2 cellular contexts compared by ENCODE assay signal in genomic region chr21:27681038-27681437, GRCh38.
TF ChIP-seq lines count a peak whose summit lies in the region.

No MANE protein-coding gene starts in this region.

TF ChIP-seq in IMR-90, 13 proteins besides CTCF, POLR2A, EP300 and RAD21:
- TF ChIP-seq RCOR1 (IDR thresholded peaks at IDR 0.05; ENCODE audit: insufficient replicate concordance, low read length): no peak
- TF ChIP-seq NFE2L2 (IDR thresholded peaks at IDR 0.05; ENCODE audit: low read depth, low read length): no peak
- TF ChIP-seq RFX5 (IDR thresholded peaks at IDR 0.05; ENCODE audit: low read depth, low read length): no peak
- no peak for TF ChIP-seq MXI1 (IDR thresholded peaks at IDR 0.05; ENCODE audit: borderline replicate concordance, low read depth, low read length)
- no peak for TF ChIP-seq MAFK (IDR thresholded peaks at IDR 0.05; ENCODE audit: low read depth, low read length)
- TF ChIP-seq MAZ (IDR thresholded peaks at IDR 0.05; ENCODE audit: borderline replicate concordance, low read depth, low read length): no peak
- TF ChIP-seq CHD1 (IDR thresholded peaks at IDR 0.05; ENCODE audit: low read depth, low read length): no peak
- no peak for TF ChIP-seq ELK1 (IDR thresholded peaks at IDR 0.05; ENCODE audit: borderline replicate concordance, low read depth, low read length)
- TF ChIP-seq SMC3 (IDR thresholded peaks at IDR 0.05; ENCODE audit: low read depth, low read length): no peak
- no peak for TF ChIP-seq CEBPB (IDR thresholded peaks at IDR 0.05; ENCODE audit: low read depth, low read length)
- no peak for TF ChIP-seq BHLHE40 (IDR thresholded peaks at IDR 0.05; ENCODE audit: low read depth, low read length)
- no peak for TF ChIP-seq FOS (IDR thresholded peaks at IDR 0.05; ENCODE audit: low read depth, low read length)
- no peak for TF ChIP-seq USF2 (IDR thresholded peaks at IDR 0.05; ENCODE audit: low read depth, low read length)
TF ChIP-seq in IMR-90: peak in this region for 0.

TF ChIP-seq in endothelial cell of umbilical vein, 7 proteins besides CTCF, POLR2A, EP300 and RAD21:
- TF ChIP-seq EZH2 (IDR thresholded peaks at IDR 0.05; ENCODE audit: borderline replicate concordance, low read depth, low read length, severe bottlenecking) (no peak), JUN (IDR thresholded peaks at IDR 0.05; ENCODE audit: borderline replicate concordance, insufficient read depth, insufficient read length, low read depth) (no peak), POLR2AphosphoS5 (IDR thresholded peaks at IDR 0.05; ENCODE audit: insufficient read depth, low read depth, low read length) (no peak)
